Comparison of ENCODE assay signal across 1 cellular context in the genomic region with DNA sequence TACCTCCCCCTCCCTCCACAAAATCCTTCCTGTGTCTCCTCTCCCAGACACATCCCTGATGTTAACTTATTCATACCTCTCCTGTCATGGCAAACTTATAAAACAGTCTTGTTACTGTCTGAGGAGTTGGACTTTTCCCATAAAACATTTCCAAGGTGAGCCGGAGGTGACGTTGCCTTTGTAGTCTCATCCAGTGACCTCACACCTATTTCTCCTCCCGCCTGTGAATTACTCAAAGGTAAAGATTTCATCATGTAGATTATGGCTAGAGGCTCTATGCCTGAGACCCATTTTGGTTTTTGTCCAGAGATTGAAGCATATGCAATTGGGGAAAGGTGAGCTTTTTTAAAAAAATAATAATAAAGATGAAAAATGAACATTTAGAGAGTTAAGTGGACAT.
TF ChIP-seq lines count a peak whose summit lies in the region.

No MANE protein-coding gene starts in this region.

TF ChIP-seq in GM23338, 12 proteins besides CTCF, POLR2A, EP300 and RAD21 (continued from another document):
- TF ChIP-seq, protein P1, sequence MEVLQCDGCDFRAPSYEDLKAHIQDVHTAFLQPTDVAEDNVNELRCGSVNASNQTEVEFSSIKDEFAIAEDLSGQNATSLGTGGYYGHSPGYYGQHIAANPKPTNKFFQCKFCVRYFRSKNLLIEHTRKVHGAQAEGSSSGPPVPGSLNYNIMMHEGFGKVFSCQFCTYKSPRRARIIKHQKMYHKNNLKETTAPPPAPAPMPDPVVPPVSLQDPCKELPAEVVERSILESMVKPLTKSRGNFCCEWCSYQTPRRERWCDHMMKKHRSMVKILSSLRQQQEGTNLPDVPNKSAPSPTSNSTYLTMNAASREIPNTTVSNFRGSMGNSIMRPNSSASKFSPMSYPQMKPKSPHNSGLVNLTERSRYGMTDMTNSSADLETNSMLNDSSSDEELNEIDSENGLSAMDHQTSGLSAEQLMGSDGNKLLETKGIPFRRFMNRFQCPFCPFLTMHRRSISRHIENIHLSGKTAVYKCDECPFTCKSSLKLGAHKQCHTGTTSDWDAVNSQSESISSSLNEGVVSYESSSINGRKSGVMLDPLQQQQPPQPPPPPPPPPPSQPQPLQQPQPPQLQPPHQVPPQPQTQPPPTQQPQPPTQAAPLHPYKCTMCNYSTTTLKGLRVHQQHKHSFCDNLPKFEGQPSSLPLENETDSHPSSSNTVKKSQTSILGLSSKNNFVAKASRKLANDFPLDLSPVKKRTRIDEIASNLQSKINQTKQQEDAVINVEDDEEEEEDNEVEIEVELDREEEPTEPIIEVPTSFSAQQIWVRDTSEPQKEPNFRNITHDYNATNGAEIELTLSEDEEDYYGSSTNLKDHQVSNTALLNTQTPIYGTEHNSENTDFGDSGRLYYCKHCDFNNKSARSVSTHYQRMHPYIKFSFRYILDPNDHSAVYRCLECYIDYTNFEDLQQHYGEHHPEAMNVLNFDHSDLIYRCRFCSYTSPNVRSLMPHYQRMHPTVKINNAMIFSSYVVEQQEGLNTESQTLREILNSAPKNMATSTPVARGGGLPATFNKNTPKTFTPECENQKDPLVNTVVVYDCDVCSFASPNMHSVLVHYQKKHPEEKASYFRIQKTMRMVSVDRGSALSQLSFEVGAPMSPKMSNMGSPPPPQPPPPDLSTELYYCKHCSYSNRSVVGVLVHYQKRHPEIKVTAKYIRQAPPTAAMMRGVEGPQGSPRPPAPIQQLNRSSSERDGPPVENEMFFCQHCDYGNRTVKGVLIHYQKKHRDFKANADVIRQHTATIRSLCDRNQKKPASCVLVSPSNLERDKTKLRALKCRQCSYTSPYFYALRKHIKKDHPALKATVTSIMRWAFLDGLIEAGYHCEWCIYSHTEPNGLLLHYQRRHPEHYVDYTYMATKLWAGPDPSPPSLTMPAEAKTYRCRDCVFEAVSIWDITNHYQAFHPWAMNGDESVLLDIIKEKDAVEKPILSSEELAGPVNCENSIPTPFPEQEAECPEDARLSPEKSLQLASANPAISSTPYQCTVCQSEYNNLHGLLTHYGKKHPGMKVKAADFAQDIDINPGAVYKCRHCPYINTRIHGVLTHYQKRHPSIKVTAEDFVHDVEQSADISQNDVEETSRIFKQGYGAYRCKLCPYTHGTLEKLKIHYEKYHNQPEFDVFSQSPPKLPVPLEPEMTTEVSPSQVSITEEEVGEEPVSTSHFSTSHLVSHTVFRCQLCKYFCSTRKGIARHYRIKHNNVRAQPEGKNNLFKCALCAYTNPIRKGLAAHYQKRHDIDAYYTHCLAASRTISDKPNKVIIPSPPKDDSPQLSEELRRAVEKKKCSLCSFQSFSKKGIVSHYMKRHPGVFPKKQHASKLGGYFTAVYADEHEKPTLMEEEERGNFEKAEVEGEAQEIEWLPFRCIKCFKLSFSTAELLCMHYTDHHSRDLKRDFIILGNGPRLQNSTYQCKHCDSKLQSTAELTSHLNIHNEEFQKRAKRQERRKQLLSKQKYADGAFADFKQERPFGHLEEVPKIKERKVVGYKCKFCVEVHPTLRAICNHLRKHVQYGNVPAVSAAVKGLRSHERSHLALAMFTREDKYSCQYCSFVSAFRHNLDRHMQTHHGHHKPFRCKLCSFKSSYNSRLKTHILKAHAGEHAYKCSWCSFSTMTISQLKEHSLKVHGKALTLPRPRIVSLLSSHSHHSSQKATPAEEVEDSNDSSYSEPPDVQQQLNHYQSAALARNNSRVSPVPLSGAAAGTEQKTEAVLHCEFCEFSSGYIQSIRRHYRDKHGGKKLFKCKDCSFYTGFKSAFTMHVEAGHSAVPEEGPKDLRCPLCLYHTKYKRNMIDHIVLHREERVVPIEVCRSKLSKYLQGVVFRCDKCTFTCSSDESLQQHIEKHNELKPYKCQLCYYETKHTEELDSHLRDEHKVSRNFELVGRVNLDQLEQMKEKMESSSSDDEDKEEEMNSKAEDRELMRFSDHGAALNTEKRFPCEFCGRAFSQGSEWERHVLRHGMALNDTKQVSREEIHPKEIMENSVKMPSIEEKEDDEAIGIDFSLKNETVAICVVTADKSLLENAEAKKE (CRISPR knock-in tag; IDR thresholded peaks at IDR 0.05) = no peak
- TF ChIP-seq ZNF114 (CRISPR knock-in tag; IDR thresholded peaks at IDR 0.05) (no peak), EZH2phosphoT487 (IDR thresholded peaks at IDR 0.05; ENCODE audit: unreplicated experiment) (no peak), JUNB (IDR thresholded peaks at IDR 0.05; ENCODE audit: unreplicated experiment) (no peak), POLR2AphosphoS5 (IDR thresholded peaks at IDR 0.05; ENCODE audit: low read depth) (no peak), NANOG (IDR thresholded peaks at IDR 0.05; ENCODE audit: borderline replicate concordance) (no peak), ZNF331 (CRISPR knock-in tag; IDR thresholded peaks at IDR 0.05; ENCODE audit: low read depth) (no peak)
- TF ChIP-seq, protein P2, sequence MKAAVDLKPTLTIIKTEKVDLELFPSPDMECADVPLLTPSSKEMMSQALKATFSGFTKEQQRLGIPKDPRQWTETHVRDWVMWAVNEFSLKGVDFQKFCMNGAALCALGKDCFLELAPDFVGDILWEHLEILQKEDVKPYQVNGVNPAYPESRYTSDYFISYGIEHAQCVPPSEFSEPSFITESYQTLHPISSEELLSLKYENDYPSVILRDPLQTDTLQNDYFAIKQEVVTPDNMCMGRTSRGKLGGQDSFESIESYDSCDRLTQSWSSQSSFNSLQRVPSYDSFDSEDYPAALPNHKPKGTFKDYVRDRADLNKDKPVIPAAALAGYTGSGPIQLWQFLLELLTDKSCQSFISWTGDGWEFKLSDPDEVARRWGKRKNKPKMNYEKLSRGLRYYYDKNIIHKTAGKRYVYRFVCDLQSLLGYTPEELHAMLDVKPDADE (IDR thresholded peaks at IDR 0.05) = no peak
- TF ChIP-seq, protein P3, sequence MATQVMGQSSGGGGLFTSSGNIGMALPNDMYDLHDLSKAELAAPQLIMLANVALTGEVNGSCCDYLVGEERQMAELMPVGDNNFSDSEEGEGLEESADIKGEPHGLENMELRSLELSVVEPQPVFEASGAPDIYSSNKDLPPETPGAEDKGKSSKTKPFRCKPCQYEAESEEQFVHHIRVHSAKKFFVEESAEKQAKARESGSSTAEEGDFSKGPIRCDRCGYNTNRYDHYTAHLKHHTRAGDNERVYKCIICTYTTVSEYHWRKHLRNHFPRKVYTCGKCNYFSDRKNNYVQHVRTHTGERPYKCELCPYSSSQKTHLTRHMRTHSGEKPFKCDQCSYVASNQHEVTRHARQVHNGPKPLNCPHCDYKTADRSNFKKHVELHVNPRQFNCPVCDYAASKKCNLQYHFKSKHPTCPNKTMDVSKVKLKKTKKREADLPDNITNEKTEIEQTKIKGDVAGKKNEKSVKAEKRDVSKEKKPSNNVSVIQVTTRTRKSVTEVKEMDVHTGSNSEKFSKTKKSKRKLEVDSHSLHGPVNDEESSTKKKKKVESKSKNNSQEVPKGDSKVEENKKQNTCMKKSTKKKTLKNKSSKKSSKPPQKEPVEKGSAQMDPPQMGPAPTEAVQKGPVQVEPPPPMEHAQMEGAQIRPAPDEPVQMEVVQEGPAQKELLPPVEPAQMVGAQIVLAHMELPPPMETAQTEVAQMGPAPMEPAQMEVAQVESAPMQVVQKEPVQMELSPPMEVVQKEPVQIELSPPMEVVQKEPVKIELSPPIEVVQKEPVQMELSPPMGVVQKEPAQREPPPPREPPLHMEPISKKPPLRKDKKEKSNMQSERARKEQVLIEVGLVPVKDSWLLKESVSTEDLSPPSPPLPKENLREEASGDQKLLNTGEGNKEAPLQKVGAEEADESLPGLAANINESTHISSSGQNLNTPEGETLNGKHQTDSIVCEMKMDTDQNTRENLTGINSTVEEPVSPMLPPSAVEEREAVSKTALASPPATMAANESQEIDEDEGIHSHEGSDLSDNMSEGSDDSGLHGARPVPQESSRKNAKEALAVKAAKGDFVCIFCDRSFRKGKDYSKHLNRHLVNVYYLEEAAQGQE (IDR thresholded peaks at IDR 0.05; ENCODE audit: unreplicated experiment) = no peak
